10 cellular contexts compared by ENCODE assay signal in the genomic region with DNA sequence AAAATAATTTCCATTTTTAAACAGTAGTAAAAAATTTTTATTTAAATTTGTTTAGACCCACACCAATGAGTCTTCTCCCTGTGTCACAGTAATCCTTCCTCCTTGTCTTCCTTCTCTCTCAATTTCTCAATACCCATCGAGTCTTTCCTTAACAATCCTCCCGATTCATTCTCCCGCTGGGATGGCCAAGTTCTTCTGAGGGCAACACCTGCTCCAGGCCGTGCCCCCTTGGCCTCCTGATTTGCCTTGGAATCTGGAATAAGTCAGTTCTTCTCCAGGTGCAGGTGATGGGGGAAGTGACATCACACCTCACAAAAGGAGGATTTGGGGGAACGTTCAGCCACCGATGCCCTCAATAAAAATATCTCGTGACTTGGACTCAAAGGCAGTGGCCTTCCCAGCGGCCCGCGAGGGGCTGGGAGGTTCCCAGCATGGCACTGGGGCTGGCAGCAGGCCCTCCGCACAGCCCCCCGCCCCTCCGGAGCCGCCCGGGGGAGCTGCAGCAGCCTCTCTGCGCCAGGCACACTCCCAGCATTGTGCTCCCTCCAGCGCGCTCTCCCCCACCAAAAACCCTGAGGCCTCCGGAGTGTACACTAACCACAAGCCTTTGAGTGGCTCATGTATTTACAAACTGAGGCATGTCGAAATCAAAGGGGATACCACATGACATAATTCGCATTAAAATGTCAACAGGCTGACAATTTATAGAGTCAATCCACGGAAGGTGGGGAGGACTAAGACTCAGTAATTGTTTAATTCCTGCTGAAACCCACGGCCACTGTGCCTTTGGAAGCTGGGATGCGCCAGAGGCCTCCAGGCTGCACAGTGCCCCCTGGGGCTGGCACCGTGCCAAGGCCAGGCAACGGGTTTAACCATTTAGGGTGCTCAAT.
A peak's percentile ranks its signal among the peaks of the same experiment; 100 is the strongest.
DNase-seq lines count a peak whose midpoint lies in the region; ATAC-seq, FAIRE-seq and TF ChIP-seq lines count a peak whose summit lies in the region.
"Had no signal": no experiment of that assay in that cellular context is flagged by ENCODE, and none has a peak within 500 bp of the region (broad histone marks: within the 10 kb centered on the region; RNA-seq: fewer than 3 reads in every experiment).

No MANE protein-coding gene starts in this region.

- peaks cover 67% of the 10 kb centered on the region for H4K20me1 ChIP-seq in IMR-90 (ENCODE audit: insufficient read depth, low read length)

- no peaks in the 10 kb centered on the region for H3K36me3 ChIP-seq in IMR-90 (ENCODE audit: control insufficient read depth, insufficient read depth, low read length)

- H3K4me1 ChIP-seq in IMR-90 (ENCODE audit: control insufficient read depth, insufficient read depth, low read length): peaks cover 14% of the 10 kb centered on the region

- peak; percentile 87 for ATAC-seq in IMR-90 (ENCODE audit: low read depth)
- ATAC-seq: stimulated activated memory B cell treated with anti-CD40 and anti-IgM and Interleukin-4, amounts not matched to agents 10 μg/mL and 1 μg/mL and 100 μg/mL, for 72 hours had no signal

- dilution Hi-C loops in IMR-90 (cut with HindIII; ENCODE audit: low sequenced_read_pairs, unreplicated experiment): loop anchor here (25.0 kb wide), 1 partner anchor 110 kb away; a partner anchor contains a TSS

- peak overlapping the region; percentile 27; the same call in 1 of the 2 replicates for H2BK120ac ChIP-seq in IMR-90 (ENCODE audit: low read depth, low read length)

- H3K14ac ChIP-seq in IMR-90 (replicated peaks; ENCODE audit: low read depth, low read length): no peak overlapping the region; the same call in 1 of the 2 replicates

- no peaks in the 10 kb centered on the region for H3K9me3 ChIP-seq in IMR-90 (ENCODE audit: control insufficient read depth, insufficient read depth, low read length)

- in situ Hi-C loops in IMR-90 (cut with MboI; ENCODE audit: low sequenced_read_pairs): no loop called here

- FAIRE-seq in D721Med (lab: Jason Lieb, UNC): no peak
- FAIRE-seq: G401.6 had no signal

- intact Hi-C loops in IMR-90 (cut with micrococcal nuclease): loop anchor here (2.0 kb wide), 1 partner anchor 51 kb away; no protein-coding TSS in a partner anchor

- no peak overlapping the region for H3K23ac ChIP-seq in IMR-90 (ENCODE audit: low read depth, low read length)

- peaks cover 35 to 60% of the 10 kb centered on the region in 2 experiments for H3K79me1 ChIP-seq in IMR-90 (ENCODE audit: low read depth in 1 of 2, low read length in 2 of 2)

- DNase-seq in AG08395 (ENCODE audit: low spot score) (peak; percentile 91), IMR-90 (peak; percentile 97), RPMI7951 (ENCODE audit: low read depth) (peak; percentile 96), foreskin melanocyte (peak; percentile 93), D721Med (ENCODE audit: insufficient read length, low spot score) (no peak), KG1 (lab: John Stamatoyannopoulos, UW) (no peak), LoVo (ENCODE audit: low spot score) (no peak)
- DNase-seq in activated T-cell treated with anti-CD3 and anti-CD28 coated beads, Interleukin-2, amount 50 U/mL, for 1 hour: no peak

- H2AK5ac ChIP-seq in IMR-90 (ENCODE audit: low read depth, low read length): peak overlapping the region; percentile 51; the same call in 1 of the 2 replicates

- H3K9me1 ChIP-seq in IMR-90 (ENCODE audit: insufficient read depth, low read length): peaks cover 10% of the 10 kb centered on the region

- CTCF ChIA-PET in IMR-90 (lab: Yijun Ruan, JAX): interaction anchor here (1.4 kb wide), 1 partner anchor 95 kb away, joined by 5 read pairs; no protein-coding TSS in a partner anchor

- H2BK20ac ChIP-seq in IMR-90 (ENCODE audit: low read depth, low read length): no peak overlapping the region

- 0 out of 4 replicates have a peak overlapping the region, but pooled peaks of 1 of the 2 experiments have one; percentile 7 for H4K8ac ChIP-seq in IMR-90 (ENCODE audit: low read depth in 2 of 2, low read length in 2 of 2)

- no peak overlapping the region for H3K9ac ChIP-seq in IMR-90 (ENCODE audit: low read depth, low read length)

- no peak overlapping the region for H4K5ac ChIP-seq in IMR-90 (ENCODE audit: low read depth, low read length)

- no peak for TF ChIP-seq POLR2A in IMR-90 (IDR thresholded peaks at IDR 0.05; ENCODE audit: low read depth, low read length)

- no peak overlapping the region for H3K4me3 ChIP-seq in IMR-90 (ENCODE audit: insufficient read depth, low read depth, low read length)

- H3K4me2 ChIP-seq in IMR-90 (ENCODE audit: low read depth, low read length): no peak overlapping the region

- H3K27me3 ChIP-seq in IMR-90 (ENCODE audit: control insufficient read depth, insufficient read depth, low read length): peaks cover 4% of the 10 kb centered on the region; the same call in 1 of the 2 replicates

- H3K56ac ChIP-seq in IMR-90 (ENCODE audit: extremely low read depth, insufficient read depth, low read length): no peak overlapping the region

- H3K4ac ChIP-seq in IMR-90 (ENCODE audit: low read depth, low read length): peak overlapping the region; percentile 37

- no peak overlapping the region for H2AFZ ChIP-seq in IMR-90 (replicated peaks; ENCODE audit: low read length, poor library complexity)

- TF ChIP-seq RAD21 in IMR-90 (IDR thresholded peaks at IDR 0.05; ENCODE audit: low read length): peak; percentile 28; the same call in 1 of the 2 replicates

- H3K27ac ChIP-seq in IMR-90 (ENCODE audit: insufficient read depth, low read length): no peak overlapping the region

- TF ChIP-seq CTCF in IMR-90 (conservative IDR thresholded peaks at IDR 0.05; ENCODE audit: low read depth, low read length): no peak; the same call in 1 of the 2 replicates
- TF ChIP-seq CTCF in D721Med (IDR thresholded peaks at IDR 0.05; ENCODE audit: insufficient read depth, missing control alignments): no peak

- POLR2A ChIA-PET in IMR-90 (lab: Charles Lee; ENCODE audit: unreplicated experiment): no interaction called here

- H4K91ac ChIP-seq in IMR-90 (ENCODE audit: insufficient read depth, low read depth, low read length): peak overlapping the region; percentile 23; the same call in 1 of the 2 replicates

- H3K18ac ChIP-seq in IMR-90 (ENCODE audit: low read depth, low read length): no peak overlapping the region; the same call in 1 of the 2 replicates

- H2BK15ac ChIP-seq in IMR-90 (ENCODE audit: low read depth, low read length): no peak overlapping the region

- WGBS in IMR-90 (ENCODE audit: extremely low coverage in 2 of 2, insufficient read length in 1 of 2), 2 experiments: 18% methylated on average over 17 of the region's 26 CpGs; no CpG with 5 or more reads in 1 of the 2 experiments

- H2BK5ac ChIP-seq in IMR-90 (ENCODE audit: low read depth, low read length, poor library complexity, severe bottlenecking): no peak overlapping the region

- H2AK9ac ChIP-seq in IMR-90 (replicated peaks; ENCODE audit: low read depth, low read length, poor library complexity): no peak overlapping the region

- no TSS peak for BruUV-seq in IMR-90 (replicated peaks; lab: Mats Ljungman, UMichigan)

TF ChIP-seq in IMR-90, 13 proteins besides CTCF, POLR2A, EP300 and RAD21:
- peak; percentile 78 for TF ChIP-seq RCOR1 (IDR thresholded peaks at IDR 0.05; ENCODE audit: insufficient replicate concordance, low read length)
- peak; percentile 77 for TF ChIP-seq FOS (IDR thresholded peaks at IDR 0.05; ENCODE audit: low read depth, low read length)
- TF ChIP-seq, protein P1, sequence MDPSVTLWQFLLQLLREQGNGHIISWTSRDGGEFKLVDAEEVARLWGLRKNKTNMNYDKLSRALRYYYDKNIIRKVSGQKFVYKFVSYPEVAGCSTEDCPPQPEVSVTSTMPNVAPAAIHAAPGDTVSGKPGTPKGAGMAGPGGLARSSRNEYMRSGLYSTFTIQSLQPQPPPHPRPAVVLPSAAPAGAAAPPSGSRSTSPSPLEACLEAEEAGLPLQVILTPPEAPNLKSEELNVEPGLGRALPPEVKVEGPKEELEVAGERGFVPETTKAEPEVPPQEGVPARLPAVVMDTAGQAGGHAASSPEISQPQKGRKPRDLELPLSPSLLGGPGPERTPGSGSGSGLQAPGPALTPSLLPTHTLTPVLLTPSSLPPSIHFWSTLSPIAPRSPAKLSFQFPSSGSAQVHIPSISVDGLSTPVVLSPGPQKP (IDR thresholded peaks at IDR 0.05; ENCODE audit: borderline replicate concordance, low read depth, low read length): no peak
- TF ChIP-seq NFE2L2 (IDR thresholded peaks at IDR 0.05; ENCODE audit: low read depth, low read length): no peak
- peak; percentile 56; the same call in 1 of the 2 replicates for TF ChIP-seq MXI1 (IDR thresholded peaks at IDR 0.05; ENCODE audit: borderline replicate concordance, low read depth, low read length)
- 0 out of 2 replicates have a peak, but pooled peaks have one; percentile 68 for TF ChIP-seq MAZ (IDR thresholded peaks at IDR 0.05; ENCODE audit: borderline replicate concordance, low read depth, low read length)
- TF ChIP-seq RFX5 (IDR thresholded peaks at IDR 0.05; ENCODE audit: low read depth, low read length): no peak
- TF ChIP-seq CHD1 (IDR thresholded peaks at IDR 0.05; ENCODE audit: low read depth, low read length): no peak
- peak; percentile 97 for TF ChIP-seq CEBPB (IDR thresholded peaks at IDR 0.05; ENCODE audit: low read depth, low read length)
- peak; percentile 21; the same call in 1 of the 2 replicates for TF ChIP-seq SMC3 (IDR thresholded peaks at IDR 0.05; ENCODE audit: low read depth, low read length)
- no peak; the same call in 1 of the 2 replicates for TF ChIP-seq MAFK (IDR thresholded peaks at IDR 0.05; ENCODE audit: low read depth, low read length)
- TF ChIP-seq BHLHE40 (IDR thresholded peaks at IDR 0.05; ENCODE audit: low read depth, low read length): peak; percentile 61
- TF ChIP-seq, protein P2, sequence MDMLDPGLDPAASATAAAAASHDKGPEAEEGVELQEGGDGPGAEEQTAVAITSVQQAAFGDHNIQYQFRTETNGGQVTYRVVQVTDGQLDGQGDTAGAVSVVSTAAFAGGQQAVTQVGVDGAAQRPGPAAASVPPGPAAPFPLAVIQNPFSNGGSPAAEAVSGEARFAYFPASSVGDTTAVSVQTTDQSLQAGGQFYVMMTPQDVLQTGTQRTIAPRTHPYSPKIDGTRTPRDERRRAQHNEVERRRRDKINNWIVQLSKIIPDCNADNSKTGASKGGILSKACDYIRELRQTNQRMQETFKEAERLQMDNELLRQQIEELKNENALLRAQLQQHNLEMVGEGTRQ (IDR thresholded peaks at IDR 0.05; ENCODE audit: low read depth, low read length): peak; percentile 62; the same call in 1 of the 2 replicates
TF ChIP-seq in IMR-90: peak in this region for 8.

Comparison
In these comparisons a context has a peak if more than half of its experiments do, and no peak if none do; other contexts are left out.
1. DNase-seq: peak in AG08395 (single experiment), IMR-90 (single experiment), RPMI7951 (single experiment) and foreskin melanocyte (single experiment); none in D721Med (single experiment), activated T-cell treated with anti-CD3 and anti-CD28 coated beads, Interleukin-2, amount 50 U/mL, for 1 hour (single experiment), KG1 (single experiment) and LoVo (single experiment).